In the genomic region with DNA sequence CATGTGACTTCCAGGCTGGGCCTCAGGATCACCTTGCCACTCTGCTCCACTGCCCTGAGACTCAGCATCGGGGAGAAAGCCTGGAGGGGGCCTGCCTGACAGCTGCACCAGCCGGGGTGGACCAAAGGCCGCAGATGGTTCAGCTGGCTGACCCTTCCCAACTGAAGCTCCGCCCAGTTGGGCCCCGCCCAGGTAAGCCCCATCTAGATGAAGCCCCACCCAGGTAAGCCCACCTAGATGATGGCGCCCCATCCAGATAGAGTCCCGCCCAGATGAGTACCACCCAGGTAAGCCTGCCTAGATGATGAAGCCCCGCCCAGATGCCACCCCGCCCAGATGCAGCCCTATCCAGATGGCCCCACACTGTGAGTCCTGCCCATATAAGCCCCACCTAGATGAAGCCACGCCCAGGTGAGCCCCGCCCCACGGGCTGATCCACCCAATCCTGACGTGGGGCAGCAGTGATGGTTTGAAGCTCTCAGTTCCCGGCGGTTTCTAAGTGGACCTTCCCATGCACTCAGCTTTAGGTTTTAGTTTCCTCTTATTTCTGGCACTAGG, we compare ENCODE assay signal across 14 cellular contexts. TPM values are rescaled to one million over a fixed set of nuclear protein-coding genes. Genes with fewer than 3 reads are reported as not detected.
A peak's percentile ranks its signal among the peaks of the same experiment; 100 is the strongest.
DNase-seq lines count a peak whose midpoint lies in the region; ATAC-seq and TF ChIP-seq lines count a peak whose summit lies in the region.
"Had no signal": no experiment of that assay in that cellular context is flagged by ENCODE, and none has a peak within 500 bp of the region (broad histone marks: within the 10 kb centered on the region; RNA-seq: fewer than 3 reads in every experiment).

No MANE protein-coding gene starts in this region.

- ATAC-seq in activated CD4-positive, alpha-beta T cell treated with anti-CD3 and anti-CD28 coated beads for 36 hours = no peak
- no peak for ATAC-seq in GM18520 (IDR thresholded peaks at IDR 0.05; ENCODE audit: unreplicated experiment)
- ATAC-seq: pancreas had no signal

- H3K4me3 ChIP-seq in HEK293 (ENCODE audit: low read depth, low read length) (no peak overlapping the region), mesenchymal stem cell (ENCODE audit: insufficient read depth in 1 of 2, low read depth in 1 of 2, low read length in 2 of 2) (no peak overlapping the region)
- H3K4me3 ChIP-seq: pancreas had no signal

- no peaks in the 10 kb centered on the region for H3K27me3 Mint-ChIP-seq in activated CD4-positive, alpha-beta T cell treated with anti-CD3 and anti-CD28 coated beads for 36 hours

- H4K8ac ChIP-seq in mesenchymal stem cell (ENCODE audit: low read length) = no peak overlapping the region

- H3K9ac ChIP-seq in mesenchymal stem cell (ENCODE audit: low read length) = no peak overlapping the region

- no peaks in the 10 kb centered on the region for H3K36me3 Mint-ChIP-seq in activated CD4-positive, alpha-beta T cell treated with anti-CD3 and anti-CD28 coated beads for 36 hours (ENCODE audit: low read depth)
- H3K36me3 Mint-ChIP-seq: mesothelial cell of epicardium had no signal

- CTCF ChIA-PET in activated CD4-positive, alpha-beta T cell treated with anti-CD3 and anti-CD28 coated beads for 36 hours (lab: Charles Lee) = interaction anchor here (0.6 kb wide), 1 partner anchor 1009 kb away, joined by 4 read pairs; no protein-coding TSS in a partner anchor
- CTCF ChIA-PET in HEK293 (lab: Yijun Ruan, JAX) = no interaction called here

- POLR2A ChIA-PET in activated CD4-positive, alpha-beta T cell treated with anti-CD3 and anti-CD28 coated beads for 36 hours (lab: Charles Lee) = no interaction called here
- POLR2A ChIA-PET in HEK293 (lab: Yijun Ruan, JAX) = no interaction called here

- H3K36me3 ChIP-seq in HEK293 (ENCODE audit: control insufficient read depth in 2 of 2, insufficient read depth in 1 of 2, low read length in 2 of 2) = no peaks in the 10 kb centered on the region
- peaks cover 0 to 9% of the 10 kb centered on the region in 2 experiments for H3K36me3 ChIP-seq in mesenchymal stem cell (ENCODE audit: control insufficient read depth in 1 of 2, insufficient read depth in 2 of 2, low read depth in 1 of 2, low read length in 2 of 2)
- H3K36me3 ChIP-seq: pancreas had no signal

- H3K9me3 ChIP-seq in HEK293 (ENCODE audit: control insufficient read depth, insufficient read depth, low read depth, low read length) (no peaks in the 10 kb centered on the region), mesenchymal stem cell (ENCODE audit: control insufficient read depth, low read length) (no peaks in the 10 kb centered on the region)
- H3K9me3 ChIP-seq: pancreas had no signal

- H3K4me3 Mint-ChIP-seq in activated CD4-positive, alpha-beta T cell treated with anti-CD3 and anti-CD28 coated beads for 36 hours = no peak overlapping the region
- H3K4me3 Mint-ChIP-seq: mesothelial cell of epicardium had no signal

- no peaks in the 10 kb centered on the region for H3K27me3 ChIP-seq in mesenchymal stem cell (ENCODE audit: control insufficient read depth in 1 of 2, insufficient read depth in 1 of 2, low read length in 2 of 2)
- H3K27me3 ChIP-seq: pancreas had no signal

- H3K4me2 ChIP-seq in mesenchymal stem cell (ENCODE audit: low read length, poor library complexity, severe bottlenecking) = no peak overlapping the region

- peak overlapping the region; percentile 79 for H2AK5ac ChIP-seq in mesenchymal stem cell (ENCODE audit: low read length, severe bottlenecking)

- no peaks in the 10 kb centered on the region for H3K9me3 Mint-ChIP-seq in activated CD4-positive, alpha-beta T cell treated with anti-CD3 and anti-CD28 coated beads for 36 hours (ENCODE audit: low read depth)
- H3K9me3 Mint-ChIP-seq: mesothelial cell of epicardium had no signal

- TF ChIP-seq CTCF in HEK293 (tag by site-specific recombination; IDR thresholded peaks at IDR 0.05) = no peak

- no peak overlapping the region for H3K23ac ChIP-seq in mesenchymal stem cell (ENCODE audit: low read length in 2 of 2)

- peaks cover 52% of the 10 kb centered on the region for H3K4me1 Mint-ChIP-seq in activated CD4-positive, alpha-beta T cell treated with anti-CD3 and anti-CD28 coated beads for 36 hours

- intact Hi-C loops in activated CD4-positive, alpha-beta T cell treated with anti-CD3 and anti-CD28 coated beads for 36 hours (cut with DNase I, micrococcal nuclease) = no loop called here

- H3K27ac ChIP-seq in HEK293 (ENCODE audit: extremely low read depth, low read depth, low read length) (no peak overlapping the region), mesenchymal stem cell (ENCODE audit: low read length, poor library complexity, severe bottlenecking) (no peak overlapping the region)
- H3K27ac ChIP-seq: pancreas had no signal

- H4K91ac ChIP-seq in mesenchymal stem cell (ENCODE audit: low read length) = no peak overlapping the region

- H2BK12ac ChIP-seq in mesenchymal stem cell (ENCODE audit: low read length in 2 of 2) = no peak overlapping the region

- DNase-seq in activated CD4-positive, alpha-beta T cell treated with anti-CD3 and anti-CD28 coated beads for 36 hours = peak; percentile 55
- no peak for DNase-seq in activated CD4-positive, alpha-beta T cell treated with anti-CD3 and anti-CD28 coated beads, Interleukin-2, amount 50 U/mL, for 1 hour
- DNase-seq in UCSD-AML1 (lab: John Stamatoyannopoulos, UW; ENCODE audit: unreplicated experiment) (peak; percentile 30), mesenchymal stem cell (no peak), SHP77 treated with DMSO at 0.1 percent for 48 hours (lab: John Stamatoyannopoulos, UW) (no peak), glomerular visceral epithelial cell (ENCODE audit: extremely low spot score) (no peak)
- DNase-seq: ACHN; activated CD8-positive, alpha-beta memory T cell treated with anti-CD3 and anti-CD28 coated beads for 24 hours had no signal

- H3K4me1 ChIP-seq in HEK293 (ENCODE audit: control insufficient read depth, insufficient read depth, low read length) (0 out of 2 replicates have a peak, but pooled peaks cover 2% of the 10 kb centered on the region), mesenchymal stem cell (ENCODE audit: control insufficient read depth, insufficient read depth, low read depth, low read length) (peaks cover 52% of the 10 kb centered on the region)

- WGBS in mesenchymal stem cell = 80% methylated on average over 15 of the region's 15 CpGs

- no peak overlapping the region for H2AFZ ChIP-seq in mesenchymal stem cell (ENCODE audit: low read depth, low read length)

- peak overlapping the region; percentile 38 for H3K27ac Mint-ChIP-seq in activated CD4-positive, alpha-beta T cell treated with anti-CD3 and anti-CD28 coated beads for 36 hours
- H3K27ac Mint-ChIP-seq: mesothelial cell of epicardium had no signal

- no peak overlapping the region for H3K14ac ChIP-seq in mesenchymal stem cell (ENCODE audit: low read length in 2 of 2)

- H2BK15ac ChIP-seq in mesenchymal stem cell (ENCODE audit: low read depth, poor library complexity, severe bottlenecking) = no peak overlapping the region

- H3K79me1 ChIP-seq in mesenchymal stem cell (replicated peaks; ENCODE audit: low read length, poor library complexity, severe bottlenecking) = peaks cover 21% of the 10 kb centered on the region

- no peak overlapping the region for H3K18ac ChIP-seq in mesenchymal stem cell (ENCODE audit: low read depth in 1 of 2, low read length in 2 of 2)

- no peak overlapping the region for H2BK120ac ChIP-seq in mesenchymal stem cell (ENCODE audit: low read depth, low read length)

- no peak overlapping the region for H3K4ac ChIP-seq in mesenchymal stem cell (ENCODE audit: low read depth in 1 of 2, low read length in 2 of 2)

- H2BK5ac ChIP-seq in mesenchymal stem cell (ENCODE audit: low read depth, low read length, poor library complexity, severe bottlenecking) = no peak overlapping the region

TF ChIP-seq in HEK293, 187 proteins besides CTCF, POLR2A, EP300 and RAD21 (continues in another document):
- TF ChIP-seq, protein P1, sequence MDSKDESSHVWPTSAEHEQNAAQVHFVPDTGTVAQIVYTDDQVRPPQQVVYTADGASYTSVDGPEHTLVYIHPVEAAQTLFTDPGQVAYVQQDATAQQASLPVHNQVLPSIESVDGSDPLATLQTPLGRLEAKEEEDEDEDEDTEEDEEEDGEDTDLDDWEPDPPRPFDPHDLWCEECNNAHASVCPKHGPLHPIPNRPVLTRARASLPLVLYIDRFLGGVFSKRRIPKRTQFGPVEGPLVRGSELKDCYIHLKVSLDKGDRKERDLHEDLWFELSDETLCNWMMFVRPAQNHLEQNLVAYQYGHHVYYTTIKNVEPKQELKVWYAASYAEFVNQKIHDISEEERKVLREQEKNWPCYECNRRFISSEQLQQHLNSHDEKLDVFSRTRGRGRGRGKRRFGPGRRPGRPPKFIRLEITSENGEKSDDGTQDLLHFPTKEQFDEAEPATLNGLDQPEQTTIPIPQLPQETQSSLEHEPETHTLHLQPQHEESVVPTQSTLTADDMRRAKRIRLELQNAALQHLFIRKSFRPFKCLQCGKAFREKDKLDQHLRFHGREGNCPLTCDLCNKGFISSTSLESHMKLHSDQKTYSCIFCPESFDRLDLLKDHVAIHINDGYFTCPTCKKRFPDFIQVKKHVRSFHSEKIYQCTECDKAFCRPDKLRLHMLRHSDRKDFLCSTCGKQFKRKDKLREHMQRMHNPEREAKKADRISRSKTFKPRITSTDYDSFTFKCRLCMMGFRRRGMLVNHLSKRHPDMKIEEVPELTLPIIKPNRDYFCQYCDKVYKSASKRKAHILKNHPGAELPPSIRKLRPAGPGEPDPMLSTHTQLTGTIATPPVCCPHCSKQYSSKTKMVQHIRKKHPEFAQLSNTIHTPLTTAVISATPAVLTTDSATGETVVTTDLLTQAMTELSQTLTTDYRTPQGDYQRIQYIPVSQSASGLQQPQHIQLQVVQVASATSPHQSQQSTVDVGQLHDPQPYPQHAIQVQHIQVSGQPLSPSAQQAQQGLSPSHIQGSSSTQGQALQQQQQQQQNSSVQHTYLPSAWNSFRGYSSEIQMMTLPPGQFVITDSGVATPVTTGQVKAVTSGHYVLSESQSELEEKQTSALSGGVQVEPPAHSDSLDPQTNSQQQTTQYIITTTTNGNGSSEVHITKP (tag by site-specific recombination; IDR thresholded peaks at IDR 0.05) = peak; percentile 50
- TF ChIP-seq ZNF785 (tag by site-specific recombination; IDR thresholded peaks at IDR 0.05) (no peak), SP2 (tag by site-specific recombination; IDR thresholded peaks at IDR 0.05) (peak; percentile 20; the same call in 1 of the 2 replicates)

RNA-seq across cellular contexts. Expression of a gene that starts 10.0 kb away (rescaled TPM):
- 1 to 10 TPM; 8.7 to 9.3 TPM for total RNA-seq in activated CD4-positive, alpha-beta T cell treated with anti-CD3 and anti-CD28 coated beads for 36 hours
- 1.0 TPM for polyA plus RNA-seq in mesenchymal stem cell (2013, experiment 1 of 2)
- 1.2 TPM for polyA plus RNA-seq in mesenchymal stem cell (2013, experiment 2 of 2)

RNA-seq across cellular contexts. Expression of a gene that starts 10.3 kb away (rescaled TPM):
- total RNA-seq in activated CD4-positive, alpha-beta T cell treated with anti-CD3 and anti-CD28 coated beads for 36 hours = under 1 TPM in 1 of 2 experiments, not detected in 1; 0.05 TPM
- polyA plus RNA-seq in mesenchymal stem cell (2013, experiment 1 of 2) = 0.03 TPM
- polyA plus RNA-seq in mesenchymal stem cell (2013, experiment 2 of 2) = not detected
- total RNA-seq: mesothelial cell of epicardium, ureter had no signal
- polyA plus RNA-seq: fibroblast of lung had no signal

Comparison
In these comparisons a context has a peak if more than half of its experiments do, and no peak if none do; other contexts are left out.
1. DNase-seq: peak in activated CD4-positive, alpha-beta T cell treated with anti-CD3 and anti-CD28 coated beads for 36 hours (single experiment) and UCSD-AML1 (single experiment); none in activated CD4-positive, alpha-beta T cell treated with anti-CD3 and anti-CD28 coated beads, Interleukin-2, amount 50 U/mL, for 1 hour (single experiment), mesenchymal stem cell (single experiment), SHP77 treated with DMSO at 0.1 percent for 48 hours (single experiment) and glomerular visceral epithelial cell (single experiment).